In the genomic region with DNA sequence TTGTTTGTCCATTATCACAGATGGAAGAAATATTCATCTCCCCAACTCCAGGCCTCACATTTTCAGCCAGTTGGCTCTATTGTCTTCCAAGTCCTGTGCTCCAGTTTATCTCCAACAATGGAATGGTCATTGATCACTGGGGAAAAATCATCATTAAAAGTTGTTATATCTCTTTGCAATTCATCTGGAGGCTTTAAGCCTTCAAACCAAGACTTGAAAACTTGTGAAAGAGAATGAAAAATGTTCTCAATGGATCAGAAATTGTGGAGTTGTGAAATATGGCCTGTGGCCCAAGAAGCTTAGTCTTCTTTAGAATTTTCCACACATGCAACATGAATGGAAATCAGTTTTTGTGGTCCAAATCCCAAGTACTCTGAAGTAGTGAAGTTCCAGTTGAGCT, we compare ENCODE assay signal across 18 cellular contexts.
A peak's percentile ranks its signal among the peaks of the same experiment; 100 is the strongest.
DNase-seq lines count a peak whose midpoint lies in the region; TF ChIP-seq lines count a peak whose summit lies in the region.
"Had no signal": no experiment of that assay in that cellular context is flagged by ENCODE, and none has a peak within 500 bp of the region (broad histone marks: within the 10 kb centered on the region; RNA-seq: fewer than 3 reads in every experiment).

No MANE protein-coding gene starts in this region.

- no peak for TF ChIP-seq POLR2A in esophagus muscularis mucosa (IDR thresholded peaks at IDR 0.05; ENCODE audit: low read depth)

- DNase-seq in adipocyte (ENCODE audit: low read depth) (peak; percentile 61), esophagus muscularis mucosa (ENCODE audit: extremely low spot score) (peak; percentile 21), fibroblast of peridontal ligament (ENCODE audit: extremely low read depth) (peak; percentile 31), NCI-H1694 (lab: John Stamatoyannopoulos, UW) (no peak), NCI-H774 (lab: John Stamatoyannopoulos, UW) (no peak), NCI-H69 (lab: John Stamatoyannopoulos, UW) (no peak), middle frontal gyrus (ENCODE audit: extremely low spot score, low spot score) (no peak)
- DNase-seq: Caco-2; CD4-positive, CD25-positive, alpha-beta regulatory T cell; CD8-positive, alpha-beta T cell; DMS153; DND-41; GM23248; H7 had no signal

- TF ChIP-seq RAD21 in neural cell (conservative IDR thresholded peaks at IDR 0.05): no peak

- H3F3A ChIP-seq in neural cell (ENCODE audit: insufficient read depth, low read length, poor library complexity, severe bottlenecking): peaks cover 31% of the 10 kb centered on the region

- H3K27me3 ChIP-seq in adipocyte (replicated peaks; ENCODE audit: control insufficient read depth, insufficient read depth, low read length): no peaks in the 10 kb centered on the region
- H3K27me3 ChIP-seq in esophagus muscularis mucosa: no peaks in the 10 kb centered on the region
- H3K27me3 ChIP-seq in neural cell (ENCODE audit: insufficient read depth, low read depth, low read length): no peaks in the 10 kb centered on the region
- H3K27me3 ChIP-seq: BLaER1 had no signal

- H3K27ac ChIP-seq in esophagus muscularis mucosa (replicated peaks in 1 of 4): no peak overlapping the region
- peak overlapping the region; percentile 99 for H3K27ac ChIP-seq in neural cell (ENCODE audit: low read length)
- H3K27ac ChIP-seq: BLaER1, C4-2B, GM23248 had no signal

- no peaks in the 10 kb centered on the region for H3K79me2 ChIP-seq in neural cell (replicated peaks; ENCODE audit: insufficient read depth, low read length)

- H2AFZ ChIP-seq in neural cell (ENCODE audit: low read depth, low read length): no peak overlapping the region
- H2AFZ ChIP-seq: GM23248 had no signal

- H3K36me3 ChIP-seq in adipocyte (ENCODE audit: control insufficient read depth, insufficient read depth, low read length, severe bottlenecking): no peaks in the 10 kb centered on the region
- H3K36me3 ChIP-seq in esophagus muscularis mucosa: no peaks in the 10 kb centered on the region
- H3K36me3 ChIP-seq in neural cell (ENCODE audit: insufficient read depth, low read length): no peaks in the 10 kb centered on the region
- H3K36me3 ChIP-seq: BLaER1 had no signal

- H3K9me3 ChIP-seq in adipocyte (ENCODE audit: control insufficient read depth, low read length) (peaks cover 4% of the 10 kb centered on the region), esophagus muscularis mucosa (no peaks in the 10 kb centered on the region), neural cell (ENCODE audit: low read length) (no peaks in the 10 kb centered on the region)
- H3K9me3 ChIP-seq: Caco-2 had no signal

- no peak overlapping the region for H3K4me2 ChIP-seq in neural cell (ENCODE audit: low read length)

- intact Hi-C loops in esophagus muscularis mucosa (cut with DNase I): no loop called here

- TF ChIP-seq EP300 in esophagus muscularis mucosa (IDR thresholded peaks at IDR 0.05): no peak
- no peak for TF ChIP-seq EP300 in neural cell (conservative IDR thresholded peaks at IDR 0.05; ENCODE audit: poor library complexity, severe bottlenecking)

- no peaks in the 10 kb centered on the region for H4K20me1 ChIP-seq in neural cell (ENCODE audit: insufficient read depth)
- H4K20me1 ChIP-seq: BLaER1 had no signal

- TF ChIP-seq CTCF in esophagus muscularis mucosa (IDR thresholded peaks at IDR 0.05) (no peak), neural cell (IDR thresholded peaks at IDR 0.05; ENCODE audit: poor library complexity, severe bottlenecking) (no peak)

- H3K9me2 ChIP-seq in neural cell (ENCODE audit: insufficient read depth, low read length): no peaks in the 10 kb centered on the region

- H3K4me1 ChIP-seq in adipocyte (ENCODE audit: control insufficient read depth, insufficient read depth, low read length) (peaks cover 30% of the 10 kb centered on the region), esophagus muscularis mucosa (no peaks in the 10 kb centered on the region)
- H3K4me1 ChIP-seq: Caco-2 had no signal

- no peak overlapping the region for H3K9ac ChIP-seq in adipocyte (ENCODE audit: low read length)
- H3K9ac ChIP-seq in neural cell (ENCODE audit: low read length): peak overlapping the region; percentile 70
- H3K9ac ChIP-seq: BLaER1, GM23248 had no signal

- H3K4me3 ChIP-seq in adipocyte (ENCODE audit: low read length) (no peak overlapping the region), esophagus muscularis mucosa (no peak overlapping the region), neural cell (ENCODE audit: low read length) (no peak overlapping the region)
- H3K4me3 ChIP-seq: BLaER1, GM12878, GM23248 had no signal

TF ChIP-seq in neural cell, 6 proteins besides CTCF, POLR2A, EP300 and RAD21:
- TF ChIP-seq MXI1 (conservative IDR thresholded peaks at IDR 0.05; ENCODE audit: poor library complexity, severe bottlenecking) (no peak), POLR2AphosphoS5 (IDR thresholded peaks at IDR 0.05) (no peak), SMC3 (conservative IDR thresholded peaks at IDR 0.05; ENCODE audit: poor library complexity) (no peak), EZH2 (IDR thresholded peaks at IDR 0.05; ENCODE audit: borderline replicate concordance, insufficient read depth, low read length, poor library complexity, severe bottlenecking) (no peak), TAF1 (IDR thresholded peaks at IDR 0.05; ENCODE audit: low read depth) (no peak)
- TF ChIP-seq, protein P1, sequence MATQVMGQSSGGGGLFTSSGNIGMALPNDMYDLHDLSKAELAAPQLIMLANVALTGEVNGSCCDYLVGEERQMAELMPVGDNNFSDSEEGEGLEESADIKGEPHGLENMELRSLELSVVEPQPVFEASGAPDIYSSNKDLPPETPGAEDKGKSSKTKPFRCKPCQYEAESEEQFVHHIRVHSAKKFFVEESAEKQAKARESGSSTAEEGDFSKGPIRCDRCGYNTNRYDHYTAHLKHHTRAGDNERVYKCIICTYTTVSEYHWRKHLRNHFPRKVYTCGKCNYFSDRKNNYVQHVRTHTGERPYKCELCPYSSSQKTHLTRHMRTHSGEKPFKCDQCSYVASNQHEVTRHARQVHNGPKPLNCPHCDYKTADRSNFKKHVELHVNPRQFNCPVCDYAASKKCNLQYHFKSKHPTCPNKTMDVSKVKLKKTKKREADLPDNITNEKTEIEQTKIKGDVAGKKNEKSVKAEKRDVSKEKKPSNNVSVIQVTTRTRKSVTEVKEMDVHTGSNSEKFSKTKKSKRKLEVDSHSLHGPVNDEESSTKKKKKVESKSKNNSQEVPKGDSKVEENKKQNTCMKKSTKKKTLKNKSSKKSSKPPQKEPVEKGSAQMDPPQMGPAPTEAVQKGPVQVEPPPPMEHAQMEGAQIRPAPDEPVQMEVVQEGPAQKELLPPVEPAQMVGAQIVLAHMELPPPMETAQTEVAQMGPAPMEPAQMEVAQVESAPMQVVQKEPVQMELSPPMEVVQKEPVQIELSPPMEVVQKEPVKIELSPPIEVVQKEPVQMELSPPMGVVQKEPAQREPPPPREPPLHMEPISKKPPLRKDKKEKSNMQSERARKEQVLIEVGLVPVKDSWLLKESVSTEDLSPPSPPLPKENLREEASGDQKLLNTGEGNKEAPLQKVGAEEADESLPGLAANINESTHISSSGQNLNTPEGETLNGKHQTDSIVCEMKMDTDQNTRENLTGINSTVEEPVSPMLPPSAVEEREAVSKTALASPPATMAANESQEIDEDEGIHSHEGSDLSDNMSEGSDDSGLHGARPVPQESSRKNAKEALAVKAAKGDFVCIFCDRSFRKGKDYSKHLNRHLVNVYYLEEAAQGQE (IDR thresholded peaks at IDR 0.05; ENCODE audit: borderline replicate concordance): no peak
TF ChIP-seq in neural cell: peak in this region for 0.

Comparison
In these comparisons a context has a peak if more than half of its experiments do, and no peak if none do; other contexts are left out.
1. DNase-seq: peak in adipocyte (single experiment), esophagus muscularis mucosa (single experiment) and fibroblast of peridontal ligament (single experiment); none in NCI-H1694 (single experiment), NCI-H774 (single experiment), NCI-H69 (single experiment) and middle frontal gyrus (single experiment).